Comparison of ENCODE assay signal across 1 cellular context in genomic region chr22:45272498-45272897, GRCh38.
TF ChIP-seq lines count a peak whose summit lies in the region.

No MANE protein-coding gene starts in this region.

TF ChIP-seq in HepG2, 621 proteins besides CTCF, POLR2A, EP300 and RAD21 (continued from another document and continues in another):
- TF ChIP-seq ZNF790 (CRISPR knock-in tag; IDR thresholded peaks at IDR 0.05; ENCODE audit: borderline replicate concordance) (no peak), FOSL2 (CRISPR knock-in tag; IDR thresholded peaks at IDR 0.05) (peak; percentile 77), ZNF720 (CRISPR knock-in tag; IDR thresholded peaks at IDR 0.05) (no peak), GATAD2A (CRISPR knock-in tag; IDR thresholded peaks at IDR 0.05) (peak; percentile 59), ZNF816 (CRISPR knock-in tag; IDR thresholded peaks at IDR 0.05; ENCODE audit: borderline replicate concordance) (no peak; the same call in 1 of the 2 replicates), SRSF4 (IDR thresholded peaks at IDR 0.05; ENCODE audit: low read depth, low read length, poor library complexity, severe bottlenecking) (no peak), ZMYM3 (CRISPR knock-in tag; IDR thresholded peaks at IDR 0.05) (peak; percentile 36; the same call in 1 of the 2 replicates), KDM5B (CRISPR knock-in tag; IDR thresholded peaks at IDR 0.05; ENCODE audit: borderline replicate concordance) (no peak; the same call in 1 of the 2 replicates), ELF4 (CRISPR knock-in tag; IDR thresholded peaks at IDR 0.05; ENCODE audit: borderline replicate concordance) (no peak), SNAPC5 (CRISPR knock-in tag; IDR thresholded peaks at IDR 0.05; ENCODE audit: borderline replicate concordance) (no peak), RFXANK (CRISPR knock-in tag; IDR thresholded peaks at IDR 0.05) (no peak), ZBTB42 (CRISPR knock-in tag; IDR thresholded peaks at IDR 0.05) (no peak), SP2 (CRISPR knock-in tag; IDR thresholded peaks at IDR 0.05) (no peak), ZNF772 (CRISPR knock-in tag; IDR thresholded peaks at IDR 0.05) (no peak), ZNF343 (CRISPR knock-in tag; IDR thresholded peaks at IDR 0.05) (no peak), ZNF281 (CRISPR knock-in tag; IDR thresholded peaks at IDR 0.05; ENCODE audit: borderline replicate concordance) (peak; percentile 47; the same call in 1 of the 2 replicates), MYPOP (CRISPR knock-in tag; IDR thresholded peaks at IDR 0.05) (no peak), GTF2F1 (IDR thresholded peaks at IDR 0.05; ENCODE audit: low read length) (no peak), DMAP1 (CRISPR knock-in tag; IDR thresholded peaks at IDR 0.05) (no peak), NFYC (CRISPR knock-in tag; IDR thresholded peaks at IDR 0.05) (no peak), ZNF12 (CRISPR knock-in tag; IDR thresholded peaks at IDR 0.05) (no peak), BRF2 (CRISPR knock-in tag; IDR thresholded peaks at IDR 0.05) (no peak), ZFP36L1 (CRISPR knock-in tag; IDR thresholded peaks at IDR 0.05) (no peak), ZNF274 (CRISPR knock-in tag; IDR thresholded peaks at IDR 0.05) (no peak), ZNF225 (CRISPR knock-in tag; IDR thresholded peaks at IDR 0.05) (no peak), PRDM10 (CRISPR knock-in tag; IDR thresholded peaks at IDR 0.05; ENCODE audit: low read depth) (peak; percentile 98), CEBPB (IDR thresholded peaks at IDR 0.05; ENCODE audit: borderline replicate concordance, low read depth, low read length) (no peak), MXI1 (IDR thresholded peaks at IDR 0.05; ENCODE audit: borderline replicate concordance, low read depth, low read length) (no peak; the same call in 2 of the 3 replicates), ZNF639 (CRISPR knock-in tag; conservative IDR thresholded peaks at IDR 0.05) (no peak), ZNF18 (CRISPR knock-in tag; IDR thresholded peaks at IDR 0.05; ENCODE audit: insufficient replicate concordance) (no peak), ZKSCAN8 (CRISPR knock-in tag; IDR thresholded peaks at IDR 0.05; ENCODE audit: borderline replicate concordance) (no peak), ZNF891 (CRISPR knock-in tag; IDR thresholded peaks at IDR 0.05) (no peak), ZSCAN31 (CRISPR knock-in tag; IDR thresholded peaks at IDR 0.05; ENCODE audit: low read depth) (no peak), PHF21A (CRISPR knock-in tag; IDR thresholded peaks at IDR 0.05) (no peak; the same call in 1 of the 2 replicates), ZNF333 (CRISPR knock-in tag; IDR thresholded peaks at IDR 0.05; ENCODE audit: borderline replicate concordance) (0 out of 2 replicates have a peak, but pooled peaks have one; percentile 50), JDP2 (CRISPR knock-in tag; IDR thresholded peaks at IDR 0.05; ENCODE audit: borderline replicate concordance) (no peak), ZFX (CRISPR knock-in tag; IDR thresholded peaks at IDR 0.05; ENCODE audit: low read depth) (peak; percentile 73), HINFP (CRISPR knock-in tag; IDR thresholded peaks at IDR 0.05; ENCODE audit: low read depth) (no peak), SIN3A (IDR thresholded peaks at IDR 0.05; ENCODE audit: borderline replicate concordance, low read depth, low read length) (no peak), DR1 (CRISPR knock-in tag; IDR thresholded peaks at IDR 0.05) (0 out of 2 replicates have a peak, but pooled peaks have one; percentile 14), MATR3 (CRISPR knock-in tag; IDR thresholded peaks at IDR 0.05) (no peak), ZNF589 (CRISPR knock-in tag; conservative IDR thresholded peaks at IDR 0.05) (no peak), UBTF (CRISPR knock-in tag; IDR thresholded peaks at IDR 0.05) (no peak), ZNF850 (CRISPR knock-in tag; conservative IDR thresholded peaks at IDR 0.05) (no peak), ZC3H4 (CRISPR knock-in tag; IDR thresholded peaks at IDR 0.05; ENCODE audit: borderline replicate concordance) (no peak), THAP9 (CRISPR knock-in tag; IDR thresholded peaks at IDR 0.05; ENCODE audit: borderline replicate concordance) (no peak; the same call in 1 of the 2 replicates), MIER2 (CRISPR knock-in tag; IDR thresholded peaks at IDR 0.05) (no peak), NCOR1 (IDR thresholded peaks at IDR 0.05; ENCODE audit: borderline replicate concordance, low read length) (0 out of 2 replicates have a peak, but pooled peaks have one; percentile 29), RNF2 (conservative IDR thresholded peaks at IDR 0.05; ENCODE audit: low read depth) (no peak)
